In genomic region chr7:74063223-74063641, GRCh38 we compare ENCODE assay signal across 24 cellular contexts. TPM values are rescaled to one million over a fixed set of nuclear protein-coding genes. Genes with fewer than 3 reads are reported as not detected.
DNase-seq lines count a peak whose midpoint lies in the region; ATAC-seq, FAIRE-seq and TF ChIP-seq lines count a peak whose summit lies in the region.
"Had no signal": no experiment of that assay in that cellular context is flagged by ENCODE, and none has a peak within 500 bp of the region (broad histone marks: within the 10 kb centered on the region; RNA-seq: fewer than 3 reads in every experiment).

No MANE protein-coding gene starts in this region.

- no peak overlapping the region for H3K4me3 Mint-ChIP-seq in CD8-positive, alpha-beta T cell
- H3K4me3 Mint-ChIP-seq: activated CD4-positive, alpha-beta memory T cell treated with anti-CD3 and anti-CD28 coated beads for 36 hours; activated naive CD8-positive, alpha-beta T cell treated with anti-CD3 and anti-CD28 coated beads for 36 hours; CD14-positive monocyte had no signal

- H3F3A ChIP-seq in SK-N-SH (replicated peaks; ENCODE audit: insufficient read depth), result peaks cover 4% of the 10 kb centered on the region

- H3K27ac ChIP-seq in SK-N-SH (ENCODE audit: low read depth in 2 of 2, low read length in 1 of 2), result no peak overlapping the region
- peak overlapping the region; percentile 81 to 90 for H3K27ac ChIP-seq in ascending aorta
- H3K27ac ChIP-seq in sigmoid colon, result peak overlapping the region; percentile 24 to 93 (median 90)
- H3K27ac ChIP-seq in CD8-positive, alpha-beta T cell (ENCODE audit: low read depth, low read length), result no peak overlapping the region
- H3K27ac ChIP-seq: 22Rv1 had no signal

- POLR2A ChIA-PET in SK-N-SH (lab: Yijun Ruan, JAX), result no interaction called here
- POLR2A ChIA-PET in CD8-positive, alpha-beta T cell (lab: Charles Lee), result no interaction called here

- CTCF ChIA-PET in SK-N-SH (lab: Yijun Ruan, JAX), result no interaction called here
- CTCF ChIA-PET in CD8-positive, alpha-beta T cell (lab: Charles Lee), result interaction anchor here (8.3 kb wide), 1 partner anchor 337 kb away, joined by 74 read pairs; no protein-coding TSS in a partner anchor

- TF ChIP-seq POLR2A in sigmoid colon (IDR thresholded peaks at IDR 0.05), result no peak

- TF ChIP-seq CTCF in SK-N-SH (IDR thresholded peaks at IDR 0.05), result no peak
- no peak for TF ChIP-seq CTCF in ascending aorta (IDR thresholded peaks at IDR 0.05)
- no peak for TF ChIP-seq CTCF in sigmoid colon (IDR thresholded peaks at IDR 0.05)
- no peak for TF ChIP-seq CTCF in CD8-positive, alpha-beta T cell (IDR thresholded peaks at IDR 0.05)

- no peaks in the 10 kb centered on the region for H3K9me3 Mint-ChIP-seq in CD8-positive, alpha-beta T cell
- H3K9me3 Mint-ChIP-seq: activated CD4-positive, alpha-beta memory T cell treated with anti-CD3 and anti-CD28 coated beads for 36 hours; activated naive CD8-positive, alpha-beta T cell treated with anti-CD3 and anti-CD28 coated beads for 36 hours had no signal

- FAIRE-seq in GM19239 (lab: Jason Lieb, UNC), result no peak
- FAIRE-seq: astrocyte, D721Med, RCC 7860 had no signal

- no peak overlapping the region for H2AFZ ChIP-seq in SK-N-SH (ENCODE audit: low read depth)

- no peaks in the 10 kb centered on the region for H3K36me3 Mint-ChIP-seq in CD8-positive, alpha-beta T cell
- H3K36me3 Mint-ChIP-seq: activated CD4-positive, alpha-beta memory T cell treated with anti-CD3 and anti-CD28 coated beads for 36 hours; activated naive CD8-positive, alpha-beta T cell treated with anti-CD3 and anti-CD28 coated beads for 36 hours; CD14-positive monocyte had no signal

- H3K9ac ChIP-seq in SK-N-SH, result no peak overlapping the region

- intact Hi-C loops in ascending aorta (cut with DNase I) (loop anchor here (5.0 kb wide), 1 partner anchor 36 kb away; the partner anchor contains the start of gene ELN), sigmoid colon (cut with DNase I) (loop anchor here (5.0 kb wide), 1 partner anchor 109 kb away; the partner anchor contains the start of gene EIF4H)
- intact Hi-C loops in CD8-positive, alpha-beta T cell (cut with DNase I, micrococcal nuclease), result no loop called here

- H3K27me3 ChIP-seq in SK-N-SH (ENCODE audit: insufficient read depth) (no peaks in the 10 kb centered on the region), ascending aorta (no peaks in the 10 kb centered on the region), sigmoid colon (no peaks in the 10 kb centered on the region)
- H3K27me3 ChIP-seq in CD8-positive, alpha-beta T cell (ENCODE audit: insufficient read depth, low read length), result no peaks in the 10 kb centered on the region
- H3K27me3 ChIP-seq: SJSA1, thyroid gland had no signal

- peaks cover 6% of the 10 kb centered on the region for H3K4me1 Mint-ChIP-seq in CD8-positive, alpha-beta T cell (ENCODE audit: low read depth)
- H3K4me1 Mint-ChIP-seq: activated naive CD8-positive, alpha-beta T cell treated with anti-CD3 and anti-CD28 coated beads for 36 hours had no signal

- H3K4me3 ChIP-seq in SK-N-SH (ENCODE audit: low read depth in 2 of 2, low read length in 1 of 2) (no peak overlapping the region), ascending aorta (no peak overlapping the region), sigmoid colon (no peak overlapping the region)
- H3K4me3 ChIP-seq in CD8-positive, alpha-beta T cell (ENCODE audit: low read depth, low read length), result no peak overlapping the region
- H3K4me3 ChIP-seq: SJSA1, thyroid gland had no signal

- no peaks in the 10 kb centered on the region for H3K36me3 ChIP-seq in SK-N-SH (replicated peaks in 1 of 2; ENCODE audit: control insufficient read depth in 1 of 2, insufficient read depth in 2 of 2, low read length in 1 of 2)
- H3K36me3 ChIP-seq in ascending aorta, result peaks cover 84 to 88% of the 10 kb centered on the region in 2 donors
- H3K36me3 ChIP-seq in sigmoid colon, result peaks cover 0 to 51% (median 7%) of the 10 kb centered on the region in 4 donors
- no peaks in the 10 kb centered on the region for H3K36me3 ChIP-seq in CD8-positive, alpha-beta T cell (ENCODE audit: insufficient read depth, low read length)
- H3K36me3 ChIP-seq: SJSA1, thyroid gland had no signal

- no peak overlapping the region for H3K4me2 ChIP-seq in SK-N-SH

- peaks cover 3% of the 10 kb centered on the region for H3K27me3 Mint-ChIP-seq in CD8-positive, alpha-beta T cell (ENCODE audit: low read depth)

- no peaks in the 10 kb centered on the region for H3K9me2 ChIP-seq in SK-N-SH

- no peaks in the 10 kb centered on the region for H4K20me1 ChIP-seq in SK-N-SH (ENCODE audit: insufficient read depth)

- DNase-seq in SK-N-SH, result peak; percentile 39
- DNase-seq in ascending aorta (ENCODE audit: low spot score in 2 of 2), result peak in 1 of 2 donors; percentile 62
- peak; percentile 7 for DNase-seq in iPS-NIHi11 (ENCODE audit: low spot score)
- DNase-seq in sigmoid colon, result no peak
- DNase-seq in CD8-positive, alpha-beta T cell, result no peak
- no peak for DNase-seq in RPMI8226
- DNase-seq in GM19239 (ENCODE audit: insufficient read length, low spot score), result no peak
- DNase-seq: activated CD4-positive, alpha-beta memory T cell treated with anti-CD3 and anti-CD28 coated beads for 36 hours; activated CD4-positive, CD25-positive, alpha-beta regulatory T cell treated with anti-CD3 and anti-CD28 coated beads, Interleukin-2, amount 50 U/mL, for 72 hours; activated naive CD8-positive, alpha-beta T cell treated with anti-CD3 and anti-CD28 coated beads for 36 hours; mesenchymal stem cell; NCI-H1105; NCI-H524 treated with DMSO at 0.1 percent for 48 hours; occipital lobe; stimulated activated naive CD8-positive, alpha-beta T cell treated with anti-CD3 and anti-CD28 coated beads, Interleukin-15, Interleukin-2, amounts not matched to agents 100 U/mL and 50 U/mL, for 24 hours; thyroid gland had no signal

- no peaks in the 10 kb centered on the region for H3K4me1 ChIP-seq in SK-N-SH (ENCODE audit: control insufficient read depth in 1 of 2, insufficient read depth in 2 of 2, low read depth in 1 of 2, low read length in 1 of 2)
- peaks cover 5 to 22% of the 10 kb centered on the region in 2 donors for H3K4me1 ChIP-seq in ascending aorta
- peaks cover 0 to 37% (median 33%) of the 10 kb centered on the region in 4 donors for H3K4me1 ChIP-seq in sigmoid colon
- H3K4me1 ChIP-seq in CD8-positive, alpha-beta T cell (ENCODE audit: insufficient read depth, low read length), result no peaks in the 10 kb centered on the region

- 93% methylated on average over 13 of the region's 14 CpGs for WGBS in SK-N-SH (ENCODE audit: low lambda C conversion rate)
- WGBS in sigmoid colon, 2 donors, result 92 to 93% methylated on average over 14 of the region's 14 CpGs

- TF ChIP-seq EP300 in SK-N-SH (IDR thresholded peaks at IDR 0.05; ENCODE audit: borderline replicate concordance in 1 of 2, low read depth in 1 of 2, low read length in 1 of 2), result no peak
- TF ChIP-seq EP300 in sigmoid colon (IDR thresholded peaks at IDR 0.05), result no peak

- H3K79me2 ChIP-seq in SK-N-SH (ENCODE audit: insufficient read depth), result no peaks in the 10 kb centered on the region

- H3K27ac Mint-ChIP-seq in CD8-positive, alpha-beta T cell, result no peak overlapping the region
- H3K27ac Mint-ChIP-seq: activated CD4-positive, alpha-beta memory T cell treated with anti-CD3 and anti-CD28 coated beads for 36 hours; activated naive CD8-positive, alpha-beta T cell treated with anti-CD3 and anti-CD28 coated beads for 36 hours had no signal

- no peak for TF ChIP-seq RAD21 in SK-N-SH (IDR thresholded peaks at IDR 0.05; ENCODE audit: low read length)

- H3K9me3 ChIP-seq in SK-N-SH, result no peaks in the 10 kb centered on the region
- H3K9me3 ChIP-seq in ascending aorta, result no peaks in the 10 kb centered on the region
- no peaks in the 10 kb centered on the region for H3K9me3 ChIP-seq in sigmoid colon
- no peaks in the 10 kb centered on the region for H3K9me3 ChIP-seq in CD8-positive, alpha-beta T cell (ENCODE audit: low read length)
- H3K9me3 ChIP-seq: SJSA1, thyroid gland had no signal

- no peak for ATAC-seq in SK-N-SH treated with all-trans-retinoic acid at 6 μM for 48 hours
- no peak for ATAC-seq in CD8-positive, alpha-beta T cell
- ATAC-seq: stimulated activated naive CD8-positive, alpha-beta T cell treated with anti-CD3 and anti-CD28 coated beads, Interleukin-15, Interleukin-2, amounts not matched to agents 100 U/mL and 50 U/mL, for 24 hours had no signal

TF ChIP-seq in SK-N-SH, 30 proteins besides CTCF, POLR2A, EP300 and RAD21:
- TF ChIP-seq FOXJ3 (CRISPR knock-in tag; IDR thresholded peaks at IDR 0.05) (no peak), RCOR1 (IDR thresholded peaks at IDR 0.05; ENCODE audit: low read length) (no peak), GABPA (IDR thresholded peaks at IDR 0.05; ENCODE audit: low read depth) (no peak)

TF ChIP-seq in SK-N-SH treated with all-trans-retinoic acid at 6 μM for 48 hours, 23 proteins besides CTCF, POLR2A, EP300 and RAD21:
- TF ChIP-seq ZFP30 (CRISPR knock-in tag; IDR thresholded peaks at IDR 0.05), result no peak
- no peak for TF ChIP-seq ESRRG (CRISPR knock-in tag; IDR thresholded peaks at IDR 0.05)

RNA-seq across cellular contexts. Expression of gene LIMK1, which starts 20.4 kb away (rescaled TPM):
- polyA plus RNA-seq in SK-N-SH (2012; rRNA removed) (64.4 and 86.6 TPM in 2 replicates), sigmoid colon (10 to 100 TPM in 1 of 3 donors, 1 to 10 TPM in 2; 9.6 to 16.3 (median 9.7) TPM)
- 46.4 and 70.1 TPM in 2 replicates for polyA plus RNA-seq in SK-N-SH (2012; cell fraction: cytosol; rRNA removed)
- polyA plus RNA-seq in SK-N-SH (2012; cell fraction: nucleus; rRNA removed), result 118 and 178 TPM in 2 replicates
- total RNA-seq in ascending aorta (30.0 TPM), sigmoid colon (10 to 100 TPM in 1 of 4 donors, 1 to 10 TPM in 3; 4.6 to 15.0 (median 6.5) TPM)
- 10 to 100 TPM; 12.8 to 13.7 TPM for total RNA-seq in CD8-positive, alpha-beta T cell

RNA-seq across cellular contexts. Expression of gene ELN, which starts 35.3 kb away (rescaled TPM):
- polyA plus RNA-seq in SK-N-SH (2012; rRNA removed) (8.9 and 12.5 TPM in 2 replicates), sigmoid colon (10 to 100 TPM in 1 of 3 donors, 1 to 10 TPM in 2; 2.5 to 41.2 (median 6.6) TPM)
- polyA plus RNA-seq in SK-N-SH (2012; cell fraction: cytosol; rRNA removed), result 3.6 and 6.1 TPM in 2 replicates
- polyA plus RNA-seq in SK-N-SH (2012; cell fraction: nucleus; rRNA removed), result 10.6 and 13.4 TPM in 2 replicates
- total RNA-seq in ascending aorta (395 TPM), sigmoid colon (100 to 1,000 TPM in 1 of 4 donors, 10 to 100 TPM in 3; 13.3 to 174 (median 36.4) TPM)
- total RNA-seq in CD8-positive, alpha-beta T cell, result not detected
- total RNA-seq: activated CD4-positive, alpha-beta memory T cell treated with anti-CD3 and anti-CD28 coated beads for 36 hours; activated naive CD8-positive, alpha-beta T cell treated with anti-CD3 and anti-CD28 coated beads for 36 hours; SJSA1; T-helper 1 cell treated with Interleukin-12 subunit alpha and Interleukin-12 subunit beta and Interleukin-4 antibody, amounts not matched to agents 30 ng/mL and 1 ng/mL, for 36 hours had no signal
- polyA plus RNA-seq: CD14-positive monocyte had no signal

Comparison
In these comparisons a context has a peak if more than half of its experiments do, and no peak if none do; other contexts are left out.
1. DNase-seq: peak in SK-N-SH (single experiment) and iPS-NIHi11 (single experiment); none in sigmoid colon (single experiment), CD8-positive, alpha-beta T cell (0 of 7), RPMI8226 (single experiment) and GM19239 (single experiment).
2. H3K27ac ChIP-seq: peak in ascending aorta (2 of 2) and sigmoid colon (4 of 4); none in SK-N-SH (0 of 2) and CD8-positive, alpha-beta T cell (single experiment).
3. RNA of gene ELN, which starts 35.3 kb away (total RNA-seq): 395 TPM in ascending aorta (single experiment) and 13.3 to 174 TPM in sigmoid colon; not detected in CD8-positive, alpha-beta T cell; every median in the first group is over 10 times any median in the second.
4. intact Hi-C loops: an anchor here in ascending aorta (5.0 kb wide) and sigmoid colon (5.0 kb wide); none called in CD8-positive, alpha-beta T cell.